In the genomic region with DNA sequence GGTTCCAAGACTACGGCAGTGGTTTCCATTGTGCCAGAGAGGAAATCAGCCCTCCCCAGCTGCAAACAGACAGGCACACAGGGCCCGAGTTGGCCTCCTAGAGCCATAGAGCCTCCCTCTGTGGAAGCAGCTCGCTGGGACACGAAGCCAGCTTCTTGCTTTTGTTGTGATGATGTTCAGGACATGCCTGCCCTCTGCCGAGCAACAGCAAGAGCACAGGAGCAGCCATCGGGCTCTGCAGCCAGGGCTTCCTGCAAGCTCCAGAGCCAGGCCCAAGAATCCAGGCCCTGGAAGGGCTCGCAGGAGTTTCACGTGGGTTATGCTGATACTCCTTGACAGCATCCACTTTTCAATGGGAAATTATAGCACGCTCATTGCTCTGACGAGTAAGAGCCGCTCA, we compare ENCODE assay signal across 21 cellular contexts. TPM values are rescaled to one million over a fixed set of nuclear protein-coding genes. Genes with fewer than 3 reads are reported as not detected.
DNase-seq lines count a peak whose midpoint lies in the region; ATAC-seq and TF ChIP-seq lines count a peak whose summit lies in the region.
"Had no signal": no experiment of that assay in that cellular context is flagged by ENCODE, and none has a peak within 500 bp of the region (broad histone marks: within the 10 kb centered on the region; RNA-seq: fewer than 3 reads in every experiment).

No MANE protein-coding gene starts in this region.

- peaks cover 0 to 2% (median 0%) of the 10 kb centered on the region in 11 donors for H3K9me3 Mint-ChIP-seq in naive thymus-derived CD4-positive, alpha-beta T cell
- H3K9me3 Mint-ChIP-seq: activated B cell treated with CpG ODN at 0.5 μM for 24 hours; brain; CD4-positive, alpha-beta memory T cell; effector memory CD8-positive, alpha-beta T cell; natural killer cell had no signal

- no peaks in the 10 kb centered on the region for H3K27me3 ChIP-seq in DND-41 (ENCODE audit: insufficient read depth, low read length, poor library complexity)
- no peaks in the 10 kb centered on the region for H3K27me3 ChIP-seq in naive thymus-derived CD4-positive, alpha-beta T cell (ENCODE audit: control insufficient read depth in 2 of 2, insufficient read depth in 2 of 2, low read length in 2 of 2)

- peaks cover 40% of the 10 kb centered on the region for H3K4me1 ChIP-seq in DND-41 (ENCODE audit: insufficient read depth, low read length)
- peaks cover 0 to 5% of the 10 kb centered on the region in 2 donors for H3K4me1 ChIP-seq in naive thymus-derived CD4-positive, alpha-beta T cell (ENCODE audit: control insufficient read depth in 2 of 2, insufficient read depth in 2 of 2, low read length in 2 of 2)

- peaks cover 0 to 32% (median 12%) of the 10 kb centered on the region in 7 donors for H3K4me1 Mint-ChIP-seq in naive thymus-derived CD4-positive, alpha-beta T cell
- H3K4me1 Mint-ChIP-seq: activated B cell treated with CpG ODN at 0.5 μM for 24 hours had no signal

- POLR2A ChIA-PET in naive thymus-derived CD4-positive, alpha-beta T cell (lab: Charles Lee) = no interaction called here

- no peak overlapping the region for H3K27ac Mint-ChIP-seq in naive thymus-derived CD4-positive, alpha-beta T cell
- H3K27ac Mint-ChIP-seq: activated B cell treated with CpG ODN at 0.5 μM for 24 hours; CD4-positive, alpha-beta memory T cell; effector memory CD8-positive, alpha-beta T cell; GM23338; natural killer cell had no signal

- no peak overlapping the region for H3K4me3 Mint-ChIP-seq in naive thymus-derived CD4-positive, alpha-beta T cell
- H3K4me3 Mint-ChIP-seq: activated B cell treated with CpG ODN at 0.5 μM for 24 hours; brain; CD4-positive, alpha-beta memory T cell; effector memory CD8-positive, alpha-beta T cell; GM23338; natural killer cell had no signal

- H3K4me2 ChIP-seq in DND-41 (ENCODE audit: insufficient read depth, low read length) = no peak overlapping the region
- H3K4me2 ChIP-seq: GM23338 had no signal

- 0 out of 2 replicates have a peak, but pooled peaks cover 9% of the 10 kb centered on the region for H4K20me1 ChIP-seq in DND-41 (ENCODE audit: insufficient read depth, low read length)

- CTCF ChIA-PET in naive thymus-derived CD4-positive, alpha-beta T cell (lab: Charles Lee) = no interaction called here

- ATAC-seq in DND-41 (ENCODE audit: insufficient read depth, low read depth) (no peak), HG03439 (IDR thresholded peaks at IDR 0.05; ENCODE audit: unreplicated experiment) (no peak), HG03135 (IDR thresholded peaks at IDR 0.05; ENCODE audit: unreplicated experiment) (no peak)
- no peak for ATAC-seq in naive thymus-derived CD4-positive, alpha-beta T cell
- ATAC-seq: effector memory CD8-positive, alpha-beta T cell; GM23338; natural killer cell; right cardiac atrium had no signal

- intact Hi-C loops in naive thymus-derived CD4-positive, alpha-beta T cell (cut with micrococcal nuclease) = loop anchor here in 1 of 2 donors (10.0 kb wide), 1 partner anchor 51 kb away; no protein-coding TSS in a partner anchor

- H3K27ac ChIP-seq in DND-41 (ENCODE audit: low read length) = peak overlapping the region; percentile 94
- no peak overlapping the region for H3K27ac ChIP-seq in naive thymus-derived CD4-positive, alpha-beta T cell (ENCODE audit: low read depth, low read length)
- H3K27ac ChIP-seq: thoracic aorta had no signal

- H3K27me3 Mint-ChIP-seq in naive thymus-derived CD4-positive, alpha-beta T cell = no peaks in the 10 kb centered on the region
- H3K27me3 Mint-ChIP-seq: activated B cell treated with CpG ODN at 0.5 μM for 24 hours; CD4-positive, alpha-beta memory T cell; effector memory CD8-positive, alpha-beta T cell had no signal

- no peak overlapping the region for H2AFZ ChIP-seq in DND-41 (ENCODE audit: low read depth, low read length)
- H2AFZ ChIP-seq: GM23338 had no signal

- peaks cover 0 to 27% (median 4%) of the 10 kb centered on the region in 5 donors for H3K36me3 Mint-ChIP-seq in naive thymus-derived CD4-positive, alpha-beta T cell
- H3K36me3 Mint-ChIP-seq: natural killer cell had no signal

- H3K9ac ChIP-seq in DND-41 (ENCODE audit: low read depth, low read length) = peak overlapping the region; percentile 49

- no peak for DNase-seq in DND-41
- peak in 50 of 58 donors; percentile 16 to 85 (median 62) for DNase-seq in anterior cingulate cortex (lab: John Stamatoyannopoulos, UW)
- DNase-seq in hippocampal formation (lab: John Stamatoyannopoulos, UW) = peak; percentile 74 to 77
- DNase-seq in retina = peak; percentile 61
- DNase-seq in naive thymus-derived CD4-positive, alpha-beta T cell = no peak
- no peak for DNase-seq in DMS153 treated with DMSO at 0.1 percent for 48 hours (lab: John Stamatoyannopoulos, UW; ENCODE audit: unreplicated experiment)
- DNase-seq: activated B cell treated with CpG ODN at 0.5 μM for 24 hours; activated gamma-delta T cell treated with Interleukin-2 at 50 U/mL for 16 hours; CD4-positive, alpha-beta memory T cell; effector memory CD8-positive, alpha-beta T cell; natural killer cell; NCI-H2081 treated with DMSO at 0.1 percent for 48 hours; NCI-H774; stimulated activated CD4-positive, alpha-beta T cell treated with anti-CD3 and anti-CD28 coated beads, Interleukin-2, amount 100 ng/mL, for 24 hours; T-helper 1 cell had no signal

- no peak for TF ChIP-seq CTCF in DND-41 (IDR thresholded peaks at IDR 0.05; ENCODE audit: borderline replicate concordance, extremely low read depth, low read length, poor library complexity, severe bottlenecking)

- peaks cover 59% of the 10 kb centered on the region for H3K36me3 ChIP-seq in DND-41 (ENCODE audit: insufficient read depth, low read length)
- H3K36me3 ChIP-seq in naive thymus-derived CD4-positive, alpha-beta T cell (ENCODE audit: control insufficient read depth in 2 of 3, insufficient read depth in 3 of 3, low read length in 3 of 3) = peaks cover 0 to 5% (median 0%) of the 10 kb centered on the region in 3 experiments
- H3K36me3 ChIP-seq: thoracic aorta had no signal

- no peaks in the 10 kb centered on the region for H3K9me3 ChIP-seq in DND-41 (ENCODE audit: insufficient read depth, low read length, severe bottlenecking)
- H3K9me3 ChIP-seq in naive thymus-derived CD4-positive, alpha-beta T cell (ENCODE audit: control insufficient read depth in 2 of 3, low read length in 3 of 3) = no peaks in the 10 kb centered on the region
- H3K9me3 ChIP-seq: thoracic aorta had no signal

- H3K4me3 ChIP-seq in DND-41 (ENCODE audit: low read depth in 1 of 2, low read length in 2 of 2) = no peak overlapping the region
- no peak overlapping the region for H3K4me3 ChIP-seq in naive thymus-derived CD4-positive, alpha-beta T cell (ENCODE audit: low read length)
- H3K4me3 ChIP-seq: GM23338, thoracic aorta had no signal

- peaks cover 28% of the 10 kb centered on the region for H3K79me2 ChIP-seq in DND-41 (ENCODE audit: insufficient read depth, low read length)

RNA-seq across cellular contexts. Expression of a gene that starts 18.5 kb away (rescaled TPM):
- 10 to 100 TPM in 3 of 5 experiments, 1 to 10 TPM in 2; 9.0 to 20.6 (median 11.1) TPM for total RNA-seq in naive thymus-derived CD4-positive, alpha-beta T cell
- polyA plus RNA-seq in naive thymus-derived CD4-positive, alpha-beta T cell = 1 to 10 TPM in 1 of 2 donors, under 1 TPM in 1; 0.40 to 2.7 TPM

Comparison
In these comparisons a context has a peak if more than half of its experiments do, and no peak if none do; other contexts are left out.
1. DNase-seq: peak in anterior cingulate cortex (50 of 58), hippocampal formation (2 of 2) and retina (single experiment); none in DND-41 (single experiment), naive thymus-derived CD4-positive, alpha-beta T cell (0 of 9) and DMS153 treated with DMSO at 0.1 percent for 48 hours (single experiment).